ENCODE assay signal across 1 cellular context in genomic region chrX:71365876-71366673, GRCh38.
TF ChIP-seq lines count a peak whose summit lies in the region.

A gene with protein sequence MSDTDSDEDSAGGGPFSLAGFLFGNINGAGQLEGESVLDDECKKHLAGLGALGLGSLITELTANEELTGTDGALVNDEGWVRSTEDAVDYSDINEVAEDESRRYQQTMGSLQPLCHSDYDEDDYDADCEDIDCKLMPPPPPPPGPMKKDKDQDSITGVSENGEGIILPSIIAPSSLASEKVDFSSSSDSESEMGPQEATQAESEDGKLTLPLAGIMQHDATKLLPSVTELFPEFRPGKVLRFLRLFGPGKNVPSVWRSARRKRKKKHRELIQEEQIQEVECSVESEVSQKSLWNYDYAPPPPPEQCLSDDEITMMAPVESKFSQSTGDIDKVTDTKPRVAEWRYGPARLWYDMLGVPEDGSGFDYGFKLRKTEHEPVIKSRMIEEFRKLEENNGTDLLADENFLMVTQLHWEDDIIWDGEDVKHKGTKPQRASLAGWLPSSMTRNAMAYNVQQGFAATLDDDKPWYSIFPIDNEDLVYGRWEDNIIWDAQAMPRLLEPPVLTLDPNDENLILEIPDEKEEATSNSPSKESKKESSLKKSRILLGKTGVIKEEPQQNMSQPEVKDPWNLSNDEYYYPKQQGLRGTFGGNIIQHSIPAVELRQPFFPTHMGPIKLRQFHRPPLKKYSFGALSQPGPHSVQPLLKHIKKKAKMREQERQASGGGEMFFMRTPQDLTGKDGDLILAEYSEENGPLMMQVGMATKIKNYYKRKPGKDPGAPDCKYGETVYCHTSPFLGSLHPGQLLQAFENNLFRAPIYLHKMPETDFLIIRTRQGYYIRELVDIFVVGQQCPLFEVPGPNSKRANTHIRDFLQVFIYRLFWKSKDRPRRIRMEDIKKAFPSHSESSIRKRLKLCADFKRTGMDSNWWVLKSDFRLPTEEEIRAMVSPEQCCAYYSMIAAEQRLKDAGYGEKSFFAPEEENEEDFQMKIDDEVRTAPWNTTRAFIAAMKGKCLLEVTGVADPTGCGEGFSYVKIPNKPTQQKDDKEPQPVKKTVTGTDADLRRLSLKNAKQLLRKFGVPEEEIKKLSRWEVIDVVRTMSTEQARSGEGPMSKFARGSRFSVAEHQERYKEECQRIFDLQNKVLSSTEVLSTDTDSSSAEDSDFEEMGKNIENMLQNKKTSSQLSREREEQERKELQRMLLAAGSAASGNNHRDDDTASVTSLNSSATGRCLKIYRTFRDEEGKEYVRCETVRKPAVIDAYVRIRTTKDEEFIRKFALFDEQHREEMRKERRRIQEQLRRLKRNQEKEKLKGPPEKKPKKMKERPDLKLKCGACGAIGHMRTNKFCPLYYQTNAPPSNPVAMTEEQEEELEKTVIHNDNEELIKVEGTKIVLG (N-terminal part only) (plus strand): TSS chrX:71366357. CDS start chrX:71366375, 18 bp downstream.

TF ChIP-seq in HepG2, 621 proteins besides CTCF, POLR2A, EP300 and RAD21 (continued from another document):
- TF ChIP-seq HNF4A (CRISPR knock-in tag; IDR thresholded peaks at IDR 0.05) (no peak), ARNTL (CRISPR knock-in tag; IDR thresholded peaks at IDR 0.05) (0 out of 2 replicates have a peak, but pooled peaks have one; percentile 40), REXO4 (CRISPR knock-in tag; IDR thresholded peaks at IDR 0.05; ENCODE audit: borderline replicate concordance) (no peak), AGO1 (IDR thresholded peaks at IDR 0.05; ENCODE audit: low read depth, low read length, poor library complexity, severe bottlenecking) (no peak), RAD51 (IDR thresholded peaks at IDR 0.05; ENCODE audit: borderline replicate concordance) (peak; percentile 89), POLR2AphosphoS5 (IDR thresholded peaks at IDR 0.05; ENCODE audit: low read depth, low read length) (peak; percentile 51), ELF1 (CRISPR knock-in tag; IDR thresholded peaks at IDR 0.05) (peak; percentile 94), NR2C2 (CRISPR knock-in tag; IDR thresholded peaks at IDR 0.05; ENCODE audit: borderline replicate concordance) (peak; percentile 85)
- TF ChIP-seq, protein P1, sequence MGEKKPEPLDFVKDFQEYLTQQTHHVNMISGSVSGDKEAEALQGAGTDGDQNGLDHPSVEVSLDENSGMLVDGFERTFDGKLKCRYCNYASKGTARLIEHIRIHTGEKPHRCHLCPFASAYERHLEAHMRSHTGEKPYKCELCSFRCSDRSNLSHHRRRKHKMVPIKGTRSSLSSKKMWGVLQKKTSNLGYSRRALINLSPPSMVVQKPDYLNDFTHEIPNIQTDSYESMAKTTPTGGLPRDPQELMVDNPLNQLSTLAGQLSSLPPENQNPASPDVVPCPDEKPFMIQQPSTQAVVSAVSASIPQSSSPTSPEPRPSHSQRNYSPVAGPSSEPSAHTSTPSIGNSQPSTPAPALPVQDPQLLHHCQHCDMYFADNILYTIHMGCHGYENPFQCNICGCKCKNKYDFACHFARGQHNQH (CRISPR knock-in tag; IDR thresholded peaks at IDR 0.05) = peak; percentile 30; the same call in 1 of the 2 replicates
- TF ChIP-seq, protein P2, sequence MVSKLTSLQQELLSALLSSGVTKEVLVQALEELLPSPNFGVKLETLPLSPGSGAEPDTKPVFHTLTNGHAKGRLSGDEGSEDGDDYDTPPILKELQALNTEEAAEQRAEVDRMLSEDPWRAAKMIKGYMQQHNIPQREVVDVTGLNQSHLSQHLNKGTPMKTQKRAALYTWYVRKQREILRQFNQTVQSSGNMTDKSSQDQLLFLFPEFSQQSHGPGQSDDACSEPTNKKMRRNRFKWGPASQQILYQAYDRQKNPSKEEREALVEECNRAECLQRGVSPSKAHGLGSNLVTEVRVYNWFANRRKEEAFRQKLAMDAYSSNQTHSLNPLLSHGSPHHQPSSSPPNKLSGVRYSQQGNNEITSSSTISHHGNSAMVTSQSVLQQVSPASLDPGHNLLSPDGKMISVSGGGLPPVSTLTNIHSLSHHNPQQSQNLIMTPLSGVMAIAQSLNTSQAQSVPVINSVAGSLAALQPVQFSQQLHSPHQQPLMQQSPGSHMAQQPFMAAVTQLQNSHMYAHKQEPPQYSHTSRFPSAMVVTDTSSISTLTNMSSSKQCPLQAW (CRISPR knock-in tag; IDR thresholded peaks at IDR 0.05) = no peak
